Comparison of ENCODE assay signal across 6 cellular contexts in the genomic region with DNA sequence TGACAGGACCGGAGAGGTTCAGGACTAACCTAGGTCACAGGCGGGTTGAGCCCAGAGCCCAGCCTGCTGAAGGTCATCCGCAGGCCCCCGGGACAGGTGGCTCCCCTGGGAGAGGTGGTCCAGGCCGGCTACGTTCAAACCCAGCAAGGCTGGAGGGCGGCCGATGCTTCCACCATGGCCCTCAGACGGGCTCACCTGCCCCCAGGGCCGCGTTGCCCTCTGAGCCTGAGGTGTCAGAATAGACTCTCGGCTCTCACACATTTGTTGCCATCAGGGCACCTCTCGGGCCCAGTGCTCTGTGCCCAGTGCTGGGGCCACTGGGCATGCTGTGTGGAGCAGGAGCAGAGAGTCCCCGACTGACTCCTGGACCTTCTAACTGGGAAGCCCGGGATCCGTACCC. TPM values are rescaled to one million over a fixed set of nuclear protein-coding genes. Genes with fewer than 3 reads are reported as not detected.
"Had no signal": no experiment of that assay in that cellular context is flagged by ENCODE, and none has a peak within 500 bp of the region (broad histone marks: within the 10 kb centered on the region; RNA-seq: fewer than 3 reads in every experiment).

No MANE protein-coding gene starts in this region.

RNA-seq across cellular contexts. Expression of a gene that starts 23.2 kb away (rescaled TPM):
- total RNA-seq: HT1080, LHCN-M2, MCF 10A, OCI-LY7, PC-3, SK-MEL-5 had no signal
